In the genomic region with DNA sequence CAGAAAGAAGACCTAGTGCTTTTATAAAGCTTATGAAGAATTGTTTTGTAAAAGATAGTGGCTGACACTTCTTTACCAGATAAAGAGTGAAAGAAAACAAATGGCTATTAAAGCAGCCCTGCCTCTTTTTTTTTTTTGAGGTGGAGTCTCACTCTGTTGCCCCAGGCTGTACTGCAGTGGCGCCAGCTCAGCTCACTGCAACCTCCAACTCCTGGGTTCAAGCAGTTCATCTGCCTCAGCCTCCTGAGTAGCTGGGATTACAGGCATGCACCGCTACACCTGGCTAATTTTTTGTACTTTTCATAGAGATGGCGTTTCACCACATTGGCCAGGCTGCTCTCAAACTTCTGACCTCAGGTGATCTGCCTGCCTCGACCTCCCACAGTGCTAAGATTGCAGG, we compare ENCODE assay signal across 10 cellular contexts. TPM values are rescaled to one million over a fixed set of nuclear protein-coding genes. Genes with fewer than 3 reads are reported as not detected.
DNase-seq lines count a peak whose midpoint lies in the region; ATAC-seq lines count a peak whose summit lies in the region.
"Had no signal": no experiment of that assay in that cellular context is flagged by ENCODE, and none has a peak within 500 bp of the region (broad histone marks: within the 10 kb centered on the region; RNA-seq: fewer than 3 reads in every experiment).

No MANE protein-coding gene starts in this region.

- peaks cover 1% of the 10 kb centered on the region for H3K9me3 Mint-ChIP-seq in activated naive CD8-positive, alpha-beta T cell treated with anti-CD3 and anti-CD28 coated beads for 36 hours

- H3K4me3 Mint-ChIP-seq in activated naive CD8-positive, alpha-beta T cell treated with anti-CD3 and anti-CD28 coated beads for 36 hours: peak overlapping the region; percentile 22

- H3K36me3 Mint-ChIP-seq in activated naive CD8-positive, alpha-beta T cell treated with anti-CD3 and anti-CD28 coated beads for 36 hours: peaks cover 78% of the 10 kb centered on the region

- H3K27me3 Mint-ChIP-seq in activated naive CD8-positive, alpha-beta T cell treated with anti-CD3 and anti-CD28 coated beads for 36 hours: no peaks in the 10 kb centered on the region

- peak overlapping the region; percentile 76 for H3K27ac Mint-ChIP-seq in activated naive CD8-positive, alpha-beta T cell treated with anti-CD3 and anti-CD28 coated beads for 36 hours

- ATAC-seq in GM18517 (IDR thresholded peaks at IDR 0.05; ENCODE audit: unreplicated experiment) (no peak), HG03457 (IDR thresholded peaks at IDR 0.05; ENCODE audit: unreplicated experiment) (no peak)

- peaks cover 71% of the 10 kb centered on the region for H3K4me1 Mint-ChIP-seq in activated naive CD8-positive, alpha-beta T cell treated with anti-CD3 and anti-CD28 coated beads for 36 hours

- peak; percentile 31 for DNase-seq in stimulated activated CD4-positive, alpha-beta T cell treated with anti-CD3 and anti-CD28 coated beads, Interleukin-1b, Interleukin-23, amount 100 ng/mL, for 48 hours
- no peak for DNase-seq in stimulated activated CD4-positive, alpha-beta T cell treated with anti-CD3 and anti-CD28 coated beads, Interleukin-4, amount 100 ng/mL, for 1 hour
- peak; percentile 21 for DNase-seq in activated naive CD8-positive, alpha-beta T cell treated with anti-CD3 and anti-CD28 coated beads for 36 hours
- peak; percentile 72 for DNase-seq in kidney tubule cell (ENCODE audit: low spot score)
- no peak for DNase-seq in cortex of kidney (lab: John Stamatoyannopoulos, UW)
- no peak for DNase-seq in NCI-H774 (lab: John Stamatoyannopoulos, UW)
- DNase-seq: DMS79, NCI-H2107 had no signal

RNA-seq across cellular contexts. Expression of a gene that starts 12.9 kb away (rescaled TPM):
- 100 to 1,000 TPM; 562 to 566 TPM for total RNA-seq in activated naive CD8-positive, alpha-beta T cell treated with anti-CD3 and anti-CD28 coated beads for 36 hours

RNA-seq across cellular contexts. Expression of a gene that starts 31.0 kb away (rescaled TPM):
- total RNA-seq in activated naive CD8-positive, alpha-beta T cell treated with anti-CD3 and anti-CD28 coated beads for 36 hours: under 1 TPM; 0.24 to 0.58 TPM

RNA-seq across cellular contexts. Expression of a gene that starts 40.1 kb away (rescaled TPM):
- total RNA-seq in activated naive CD8-positive, alpha-beta T cell treated with anti-CD3 and anti-CD28 coated beads for 36 hours: 10 to 100 TPM; 94.6 to 97.7 TPM

RNA-seq across cellular contexts. Expression of a gene that starts 40.5 kb away (rescaled TPM):
- 10 to 100 TPM; 23.6 to 25.1 TPM for total RNA-seq in activated naive CD8-positive, alpha-beta T cell treated with anti-CD3 and anti-CD28 coated beads for 36 hours

Comparison
In these comparisons a context has a peak if more than half of its experiments do, and no peak if none do; other contexts are left out.
1. DNase-seq: peak in stimulated activated CD4-positive, alpha-beta T cell treated with anti-CD3 and anti-CD28 coated beads, Interleukin-1b, Interleukin-23, amount 100 ng/mL, for 48 hours (single experiment), activated naive CD8-positive, alpha-beta T cell treated with anti-CD3 and anti-CD28 coated beads for 36 hours (single experiment) and kidney tubule cell (single experiment); none in stimulated activated CD4-positive, alpha-beta T cell treated with anti-CD3 and anti-CD28 coated beads, Interleukin-4, amount 100 ng/mL, for 1 hour (single experiment), cortex of kidney (single experiment) and NCI-H774 (single experiment).